20 cellular contexts compared by ENCODE assay signal in genomic region chr5:6849569-6849968, GRCh38.
DNase-seq lines count a peak whose midpoint lies in the region; ATAC-seq and TF ChIP-seq lines count a peak whose summit lies in the region.
"Had no signal": no experiment of that assay in that cellular context is flagged by ENCODE, and none has a peak within 500 bp of the region (broad histone marks: within the 10 kb centered on the region; RNA-seq: fewer than 3 reads in every experiment).

No MANE protein-coding gene starts in this region.

- H3K4me3 ChIP-seq in endodermal cell (ENCODE audit: low read length): no peak overlapping the region
- H3K4me3 ChIP-seq: BLaER1 treated with 17β-estradiol and CSF1 and Interleukin-3, amounts not matched to agents 10 nM and 100 nM; body of pancreas; colonic mucosa; prostate gland; tibial nerve had no signal

- no peak overlapping the region for H3K27ac ChIP-seq in endodermal cell (ENCODE audit: low read depth, low read length)
- H3K27ac ChIP-seq: BLaER1 treated with 17β-estradiol and CSF1 and Interleukin-3, amounts not matched to agents 10 nM and 100 nM; body of pancreas; colonic mucosa; foreskin keratinocyte; prostate gland; tibial nerve had no signal

- CTCF ChIA-PET in activated CD4-positive, alpha-beta T cell treated with anti-CD3 and anti-CD28 coated beads for 36 hours (lab: Charles Lee): no interaction called here

- H3K36me3 Mint-ChIP-seq in activated CD4-positive, alpha-beta T cell treated with anti-CD3 and anti-CD28 coated beads for 36 hours (ENCODE audit: low read depth): peaks cover 7% of the 10 kb centered on the region
- no peaks in the 10 kb centered on the region for H3K36me3 Mint-ChIP-seq in endodermal cell (ENCODE audit: low read depth)

- H3K27me3 ChIP-seq in endodermal cell (ENCODE audit: control insufficient read depth, insufficient read depth, low read length, poor library complexity, severe bottlenecking): no peaks in the 10 kb centered on the region
- H3K27me3 ChIP-seq: BLaER1 treated with 17β-estradiol and CSF1 and Interleukin-3, amounts not matched to agents 10 nM and 100 nM; body of pancreas; colonic mucosa; foreskin keratinocyte; tibial nerve had no signal

- intact Hi-C loops in activated CD4-positive, alpha-beta T cell treated with anti-CD3 and anti-CD28 coated beads for 36 hours (cut with DNase I, micrococcal nuclease): loop anchor here (1.0 kb wide), 1 partner anchor 20 kb away; no protein-coding TSS in a partner anchor

- no peak overlapping the region for H3K27ac Mint-ChIP-seq in activated CD4-positive, alpha-beta T cell treated with anti-CD3 and anti-CD28 coated beads for 36 hours
- H3K27ac Mint-ChIP-seq in endodermal cell: no peak overlapping the region

- DNase-seq in activated CD4-positive, alpha-beta T cell treated with anti-CD3 and anti-CD28 coated beads for 36 hours: peak; percentile 62
- no peak for DNase-seq in activated CD4-positive, alpha-beta T cell treated with anti-CD3 and anti-CD28 coated beads for 1 hour
- DNase-seq in Ammon's horn (ENCODE audit: low spot score) (peak; percentile 50), NOMO-1 treated with DMSO at 0.1 percent for 48 hours (lab: John Stamatoyannopoulos, UW; ENCODE audit: unreplicated experiment) (peak; percentile 88), endodermal cell (peak; percentile 4), NCI-H2081 treated with DMSO at 0.1 percent for 48 hours (lab: John Stamatoyannopoulos, UW) (no peak), NCI-H226 (no peak), activated gamma-delta T cell treated with Interleukin-2 at 50 U/mL for 16 hours (no peak)
- DNase-seq: activated CD8-positive, alpha-beta memory T cell treated with anti-CD3 and anti-CD28 coated beads for 24 hours; body of pancreas; colonic mucosa; foreskin keratinocyte; Karpas-422; left cardiac atrium; NCI-H1417 treated with DMSO at 0.1 percent for 48 hours; small intestine had no signal

- peaks cover 17% of the 10 kb centered on the region for H3K9me3 ChIP-seq in endodermal cell (ENCODE audit: control insufficient read depth, low read length)
- H3K9me3 ChIP-seq: colonic mucosa, prostate gland had no signal

- ATAC-seq in activated CD4-positive, alpha-beta T cell treated with anti-CD3 and anti-CD28 coated beads for 36 hours: peak; percentile 99
- ATAC-seq: body of pancreas, foreskin keratinocyte, left cardiac atrium, Right ventricle myocardium inferior had no signal

- H3K9me3 Mint-ChIP-seq in activated CD4-positive, alpha-beta T cell treated with anti-CD3 and anti-CD28 coated beads for 36 hours (ENCODE audit: low read depth): peaks cover 10% of the 10 kb centered on the region
- peaks cover 35% of the 10 kb centered on the region for H3K9me3 Mint-ChIP-seq in endodermal cell

- no peak overlapping the region for H3K9ac ChIP-seq in endodermal cell (ENCODE audit: extremely low read depth, low read length, poor library complexity, severe bottlenecking)
- H3K9ac ChIP-seq: BLaER1 treated with 17β-estradiol and CSF1 and Interleukin-3, amounts not matched to agents 10 nM and 100 nM had no signal

- 85 to 88% methylated on average over 3 to 5 of the region's 5 CpGs for WGBS in endodermal cell (ENCODE audit: insufficient coverage in 1 of 2, insufficient read length in 1 of 2), 2 experiments

- H3K36me3 ChIP-seq in endodermal cell (ENCODE audit: control insufficient read depth, insufficient read depth, low read length): no peaks in the 10 kb centered on the region
- H3K36me3 ChIP-seq: BLaER1 treated with 17β-estradiol and CSF1 and Interleukin-3, amounts not matched to agents 10 nM and 100 nM; colonic mucosa; prostate gland; tibial nerve had no signal

- no peak overlapping the region for H3K4me3 Mint-ChIP-seq in activated CD4-positive, alpha-beta T cell treated with anti-CD3 and anti-CD28 coated beads for 36 hours
- H3K4me3 Mint-ChIP-seq in endodermal cell: no peak overlapping the region

- TF ChIP-seq CTCF in endodermal cell (conservative IDR thresholded peaks at IDR 0.05): no peak

- POLR2A ChIA-PET in activated CD4-positive, alpha-beta T cell treated with anti-CD3 and anti-CD28 coated beads for 36 hours (lab: Charles Lee): no interaction called here

- peaks cover 1% of the 10 kb centered on the region for H3K27me3 Mint-ChIP-seq in activated CD4-positive, alpha-beta T cell treated with anti-CD3 and anti-CD28 coated beads for 36 hours
- peaks cover 2% of the 10 kb centered on the region for H3K27me3 Mint-ChIP-seq in endodermal cell (ENCODE audit: insufficient read depth)

- H3K4me1 Mint-ChIP-seq in activated CD4-positive, alpha-beta T cell treated with anti-CD3 and anti-CD28 coated beads for 36 hours: peaks cover 12% of the 10 kb centered on the region
- H3K4me1 Mint-ChIP-seq in endodermal cell: no peaks in the 10 kb centered on the region

- no peaks in the 10 kb centered on the region for H3K4me1 ChIP-seq in endodermal cell (ENCODE audit: control insufficient read depth, insufficient read depth, low read length)
- H3K4me1 ChIP-seq: body of pancreas, colonic mucosa, foreskin keratinocyte, prostate gland, tibial nerve had no signal

Comparison
In these comparisons a context has a peak if more than half of its experiments do, and no peak if none do; other contexts are left out.
1. DNase-seq: peak in activated CD4-positive, alpha-beta T cell treated with anti-CD3 and anti-CD28 coated beads for 36 hours (single experiment), Ammon's horn (single experiment), NOMO-1 treated with DMSO at 0.1 percent for 48 hours (single experiment) and endodermal cell (single experiment); none in activated CD4-positive, alpha-beta T cell treated with anti-CD3 and anti-CD28 coated beads for 1 hour (single experiment), NCI-H2081 treated with DMSO at 0.1 percent for 48 hours (single experiment), NCI-H226 (single experiment) and activated gamma-delta T cell treated with Interleukin-2 at 50 U/mL for 16 hours (single experiment).